Comparison of ENCODE assay signal across 11 cellular contexts in the genomic region with DNA sequence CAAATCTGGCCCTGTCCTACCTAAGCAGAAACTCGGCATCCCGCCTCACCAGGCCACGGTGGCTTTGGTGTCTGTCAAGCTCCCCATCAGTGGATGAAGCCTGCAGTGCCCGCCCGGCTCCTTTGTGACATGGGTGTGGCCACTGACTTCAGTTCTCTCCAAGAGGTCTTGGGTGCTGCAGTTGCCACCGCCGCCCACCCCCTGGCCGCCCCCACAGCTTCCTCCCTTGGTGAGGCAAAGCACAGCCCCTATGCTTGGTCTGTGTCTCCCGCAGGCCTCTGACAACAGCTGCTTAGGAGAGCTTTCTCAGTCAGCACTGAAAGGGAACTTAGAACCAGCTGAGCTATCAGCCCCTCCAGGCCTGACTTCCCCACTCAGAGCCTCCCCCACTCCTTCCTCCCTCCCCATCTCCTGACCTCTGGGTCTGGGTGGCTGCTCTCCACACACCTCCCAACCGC. TPM values are rescaled to one million over a fixed set of nuclear protein-coding genes. Genes with fewer than 3 reads are reported as not detected.
A peak's percentile ranks its signal among the peaks of the same experiment; 100 is the strongest.
DNase-seq lines count a peak whose midpoint lies in the region; ATAC-seq, FAIRE-seq and TF ChIP-seq lines count a peak whose summit lies in the region.
"Had no signal": no experiment of that assay in that cellular context is flagged by ENCODE, and none has a peak within 500 bp of the region (broad histone marks: within the 10 kb centered on the region; RNA-seq: fewer than 3 reads in every experiment).

No MANE protein-coding gene starts in this region.

- H3K9me3 ChIP-seq in mesenchymal stem cell (ENCODE audit: control insufficient read depth, low read length) (no peaks in the 10 kb centered on the region), smooth muscle cell (replicated peaks; ENCODE audit: low read depth) (no peaks in the 10 kb centered on the region)

- H2AFZ ChIP-seq in mesenchymal stem cell (ENCODE audit: low read depth, low read length) = no peak overlapping the region
- H2AFZ ChIP-seq in smooth muscle cell (ENCODE audit: low read depth) = no peak overlapping the region

- H3K4me2 ChIP-seq in mesenchymal stem cell (ENCODE audit: low read length, poor library complexity, severe bottlenecking) (no peak overlapping the region), smooth muscle cell (no peak overlapping the region)

- H2BK12ac ChIP-seq in mesenchymal stem cell (ENCODE audit: low read length in 2 of 2) = no peak overlapping the region

- ATAC-seq in GM21381 (IDR thresholded peaks at IDR 0.05; ENCODE audit: unreplicated experiment) (peak; percentile 31), HG03175 (IDR thresholded peaks at IDR 0.05; ENCODE audit: unreplicated experiment) (peak; percentile 24)

- no peak overlapping the region for H2AK5ac ChIP-seq in mesenchymal stem cell (ENCODE audit: low read length, severe bottlenecking)

- peaks cover 38% of the 10 kb centered on the region for H3K4me1 Mint-ChIP-seq in nephron progenitor cell

- 87% methylated on average over 9 of the region's 10 CpGs for WGBS in mesenchymal stem cell
- 85% methylated on average over 10 of the region's 10 CpGs for whole genome bisulfite sequencing in smooth muscle cell (ENCODE audit: low lambda C conversion rate)

- no peaks in the 10 kb centered on the region for H3K79me2 ChIP-seq in smooth muscle cell (ENCODE audit: low read depth)

- no peak overlapping the region for H2BK5ac ChIP-seq in mesenchymal stem cell (ENCODE audit: low read depth, low read length, poor library complexity, severe bottlenecking)

- H3K18ac ChIP-seq in mesenchymal stem cell (ENCODE audit: low read depth in 1 of 2, low read length in 2 of 2) = no peak overlapping the region

- peaks cover 2% of the 10 kb centered on the region for H3K9me3 Mint-ChIP-seq in nephron progenitor cell
- H3K9me3 Mint-ChIP-seq: T-helper 1 cell treated with Interleukin-12 subunit alpha and Interleukin-12 subunit beta and Interleukin-4 antibody, amounts not matched to agents 30 μg/mL and 1 μg/mL, for 36 hours had no signal

- no peak overlapping the region for H3K4me3 ChIP-seq in mesenchymal stem cell (ENCODE audit: insufficient read depth in 1 of 2, low read depth in 1 of 2, low read length in 2 of 2)
- no peak overlapping the region for H3K4me3 ChIP-seq in smooth muscle cell

- H3K27me3 Mint-ChIP-seq in nephron progenitor cell (ENCODE audit: low read depth, poor library complexity) = peaks cover 4% of the 10 kb centered on the region

- H3K36me3 ChIP-seq in mesenchymal stem cell (ENCODE audit: control insufficient read depth in 1 of 2, insufficient read depth in 2 of 2, low read depth in 1 of 2, low read length in 2 of 2) = no peaks in the 10 kb centered on the region
- no peaks in the 10 kb centered on the region for H3K36me3 ChIP-seq in smooth muscle cell (ENCODE audit: low read depth)

- H4K8ac ChIP-seq in mesenchymal stem cell (ENCODE audit: low read length) = no peak overlapping the region

- peak; percentile 90 for FAIRE-seq in GM18507 (lab: Jason Lieb, UNC)
- FAIRE-seq: colon had no signal

- H3K27me3 ChIP-seq in mesenchymal stem cell (ENCODE audit: control insufficient read depth in 1 of 2, insufficient read depth in 1 of 2, low read length in 2 of 2) (peaks cover 14 to 40% of the 10 kb centered on the region in 2 experiments), smooth muscle cell (ENCODE audit: low read depth) (no peaks in the 10 kb centered on the region)

- no peak for TF ChIP-seq CTCF in nephron progenitor cell (IDR thresholded peaks at IDR 0.05)
- TF ChIP-seq CTCF in smooth muscle cell (IDR thresholded peaks at IDR 0.05; ENCODE audit: borderline replicate concordance, insufficient read depth, poor library complexity, severe bottlenecking) = no peak

- H4K20me1 ChIP-seq in smooth muscle cell (ENCODE audit: low read depth) = no peaks in the 10 kb centered on the region

- DNase-seq in GM18507 (ENCODE audit: extremely low spot score, insufficient read length, low read depth) (no peak), nephron progenitor cell (peak; percentile 17), mesenchymal stem cell (no peak), HuH-7.5 (ENCODE audit: low spot score) (no peak), smooth muscle cell (lab: John Stamatoyannopoulos, UW; ENCODE audit: unreplicated experiment) (no peak), activated gamma-delta T cell treated with Interleukin-2 at 50 U/mL for 16 hours (no peak)

- no peak overlapping the region for H3K4me3 Mint-ChIP-seq in nephron progenitor cell
- H3K4me3 Mint-ChIP-seq: T-helper 1 cell treated with Interleukin-12 subunit alpha and Interleukin-12 subunit beta and Interleukin-4 antibody, amounts not matched to agents 30 μg/mL and 1 μg/mL, for 36 hours had no signal

- H3K23ac ChIP-seq in mesenchymal stem cell (ENCODE audit: low read length in 2 of 2) = no peak overlapping the region

- no peaks in the 10 kb centered on the region for H3K79me1 ChIP-seq in mesenchymal stem cell (replicated peaks; ENCODE audit: low read length, poor library complexity, severe bottlenecking)

- no peak overlapping the region for H2BK15ac ChIP-seq in mesenchymal stem cell (ENCODE audit: low read depth, poor library complexity, severe bottlenecking)

- no peak overlapping the region for H3K4ac ChIP-seq in mesenchymal stem cell (ENCODE audit: low read depth in 1 of 2, low read length in 2 of 2)

- no peaks in the 10 kb centered on the region for H3F3A ChIP-seq in smooth muscle cell (ENCODE audit: low read depth)

- H3K14ac ChIP-seq in mesenchymal stem cell (ENCODE audit: low read length in 2 of 2) = no peak overlapping the region

- H3K27ac ChIP-seq in mesenchymal stem cell (ENCODE audit: low read length, poor library complexity, severe bottlenecking) (no peak overlapping the region), smooth muscle cell (ENCODE audit: low read depth) (no peak overlapping the region)

- no peak overlapping the region for H2BK120ac ChIP-seq in mesenchymal stem cell (ENCODE audit: low read depth, low read length)

- no peak overlapping the region for H4K91ac ChIP-seq in mesenchymal stem cell (ENCODE audit: low read length)

- H3K9ac ChIP-seq in mesenchymal stem cell (ENCODE audit: low read length) (no peak overlapping the region), smooth muscle cell (ENCODE audit: low read depth) (no peak overlapping the region)

- H3K27ac Mint-ChIP-seq in nephron progenitor cell = peak overlapping the region; percentile 91
- H3K27ac Mint-ChIP-seq: T-helper 1 cell treated with Interleukin-12 subunit alpha and Interleukin-12 subunit beta and Interleukin-4 antibody, amounts not matched to agents 30 μg/mL and 1 μg/mL, for 36 hours had no signal

- no peaks in the 10 kb centered on the region for H3K4me1 ChIP-seq in mesenchymal stem cell (ENCODE audit: control insufficient read depth, insufficient read depth, low read depth, low read length)
- H3K4me1 ChIP-seq in smooth muscle cell (ENCODE audit: low read depth) = no peaks in the 10 kb centered on the region

- no peaks in the 10 kb centered on the region for H3K36me3 Mint-ChIP-seq in nephron progenitor cell (ENCODE audit: low read depth)

RNA-seq across cellular contexts. Expression of a gene that starts 22.9 kb away (rescaled TPM):
- not detected for polyA plus RNA-seq in mesenchymal stem cell (2013, experiment 1 of 2)
- 0.01 TPM for polyA plus RNA-seq in mesenchymal stem cell (2013, experiment 2 of 2)
- not detected in 2 replicates for total RNA-seq in smooth muscle cell
- polyA plus RNA-seq in smooth muscle cell = not detected in 2 replicates

RNA-seq across cellular contexts. Expression of a gene that starts 48.0 kb away (rescaled TPM):
- not detected for polyA plus RNA-seq in mesenchymal stem cell (2013, experiment 1 of 2)
- polyA plus RNA-seq in mesenchymal stem cell (2013, experiment 2 of 2) = not detected
- total RNA-seq in smooth muscle cell = not detected in 2 replicates
- polyA plus RNA-seq in smooth muscle cell = not detected in 2 replicates
- total RNA-seq: subcutaneous adipose tissue had no signal
